In genomic region chr7:134985894-134986362, GRCh38 we compare ENCODE assay signal across 7 cellular contexts. TPM values are rescaled to one million over a fixed set of nuclear protein-coding genes. Genes with fewer than 3 reads are reported as not detected.
A peak's percentile ranks its signal among the peaks of the same experiment; 100 is the strongest.
DNase-seq lines count a peak whose midpoint lies in the region; ATAC-seq and TF ChIP-seq lines count a peak whose summit lies in the region.

No MANE protein-coding gene starts in this region.

- intact Hi-C loops in lower leg skin (cut with DNase I; ENCODE audit: low total_unique reads): no loop called here
- intact Hi-C loops in vagina (cut with DNase I): loop anchor here (2.0 kb wide), 1 partner anchor 185 kb away; the partner anchor contains the start of gene CYREN

- peaks cover 10% of the 10 kb centered on the region for H3K4me1 ChIP-seq in vagina

- H3K4me3 ChIP-seq in lower leg skin (ENCODE audit: low read depth, poor library complexity, severe bottlenecking) (peak overlapping the region; percentile 69), vagina (peak overlapping the region; percentile 81 to 87)

- H3K4me3 Mint-ChIP-seq in activated naive CD8-positive, alpha-beta T cell: peak overlapping the region; percentile 98

- peak overlapping the region; percentile 97 for H3K27ac Mint-ChIP-seq in activated naive CD8-positive, alpha-beta T cell

- peak overlapping the region; percentile 92 for H3K27ac ChIP-seq in vagina

- DNase-seq in lower leg skin (ENCODE audit: low spot score in 2 of 2): no peak
- no peak for DNase-seq in vagina (ENCODE audit: extremely low spot score in 2 of 2)
- DNase-seq in iPS-NIHi7 (ENCODE audit: extremely low spot score): no peak
- no peak for DNase-seq in NCI-H446 (lab: John Stamatoyannopoulos, UW)

- TF ChIP-seq CTCF in lower leg skin (IDR thresholded peaks at IDR 0.05) (no peak), vagina (IDR thresholded peaks at IDR 0.05) (no peak)

- H3K27me3 Mint-ChIP-seq in activated naive CD8-positive, alpha-beta T cell: no peaks in the 10 kb centered on the region

- H3K9me3 ChIP-seq in vagina: no peaks in the 10 kb centered on the region

- H3K36me3 ChIP-seq in vagina: no peaks in the 10 kb centered on the region

- WGBS in lower leg skin, 2 donors: 49 to 51% methylated on average over 8 of the region's 8 CpGs

- H3K36me3 Mint-ChIP-seq in activated naive CD8-positive, alpha-beta T cell: peaks cover 10% of the 10 kb centered on the region

- no peaks in the 10 kb centered on the region for H3K9me3 Mint-ChIP-seq in activated naive CD8-positive, alpha-beta T cell (ENCODE audit: low read depth)

- peaks cover 41% of the 10 kb centered on the region for H3K4me1 Mint-ChIP-seq in activated naive CD8-positive, alpha-beta T cell (ENCODE audit: low read depth)

- peak; percentile 48 for ATAC-seq in GM19035 (IDR thresholded peaks at IDR 0.05; ENCODE audit: unreplicated experiment)
- ATAC-seq in HG03025 (IDR thresholded peaks at IDR 0.05; ENCODE audit: low FRiP score, unreplicated experiment): peak; percentile 35

- no peaks in the 10 kb centered on the region for H3K27me3 ChIP-seq in vagina

- TF ChIP-seq POLR2A in lower leg skin (IDR thresholded peaks at IDR 0.05) (no peak), vagina (IDR thresholded peaks at IDR 0.05) (no peak)

RNA-seq across cellular contexts. Expression of gene AGBL3, which starts 0.4 kb away (rescaled TPM):
- total RNA-seq in lower leg skin (1 to 10 TPM in 2 of 4 donors, under 1 TPM in 2; 0.69 to 2.8 (median 0.92) TPM), vagina (4.9 TPM)
